In the genomic region with DNA sequence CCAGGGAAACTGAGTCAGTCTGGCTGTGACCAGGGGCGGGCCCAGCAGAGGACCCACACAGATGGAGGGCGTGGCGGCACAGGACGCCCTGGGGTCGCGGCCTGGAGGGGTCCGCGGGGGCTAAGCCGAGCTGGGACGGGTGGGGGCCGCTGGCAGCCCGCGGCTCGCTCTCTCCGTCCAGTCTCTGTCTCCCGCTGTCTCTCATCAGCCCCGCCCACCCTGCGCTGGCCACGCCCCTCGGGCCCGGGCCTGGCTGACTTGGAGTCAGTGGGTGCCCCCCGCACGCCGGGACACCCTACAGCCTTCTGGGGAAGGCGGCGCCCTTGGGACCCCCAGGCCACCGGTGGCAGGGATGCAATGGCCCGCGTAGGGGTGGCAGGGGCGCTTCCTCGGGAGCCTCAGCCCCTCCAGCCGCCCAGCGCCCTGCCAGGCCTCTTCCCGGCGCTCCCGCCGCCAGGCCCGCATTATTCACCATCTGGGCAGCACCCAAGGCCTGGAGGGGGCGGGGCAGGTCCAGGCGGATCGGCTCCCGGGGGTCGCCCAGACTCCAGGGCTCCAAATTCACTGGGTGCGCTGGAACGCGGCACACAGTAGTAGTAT, we compare ENCODE assay signal across 7 cellular contexts. TPM values are rescaled to one million over a fixed set of nuclear protein-coding genes. Genes with fewer than 3 reads are reported as not detected.
DNase-seq lines count a peak whose midpoint lies in the region; ATAC-seq and TF ChIP-seq lines count a peak whose summit lies in the region.

A gene (minus strand): TSS at position 186 of the 600 bp plus-strand sequence. CDS start 6,241 bp downstream, outside the sequence.

- H3K9me3 Mint-ChIP-seq in activated naive CD8-positive, alpha-beta T cell (ENCODE audit: low read depth): no peaks in the 10 kb centered on the region

- H3K4me1 Mint-ChIP-seq in activated naive CD8-positive, alpha-beta T cell (ENCODE audit: low read depth): peaks cover 10% of the 10 kb centered on the region

- H3K36me3 ChIP-seq in psoas muscle (ENCODE audit: insufficient read depth in 1 of 2, low read depth in 1 of 2): peaks cover 0 to 11% of the 10 kb centered on the region in 2 donors
- H3K36me3 ChIP-seq in aorta (ENCODE audit: control insufficient read depth in 1 of 2, insufficient read depth in 2 of 2, low read length in 1 of 2): no peaks in the 10 kb centered on the region

- DNase-seq in GM10248 (ENCODE audit: extremely low spot score) (peak; percentile 84), NCI-H774 (lab: John Stamatoyannopoulos, UW) (peak; percentile 14), Right ventricle myocardium superior (peak; percentile 90), psoas muscle (peak in 1 of 2 donors; percentile 84), aorta (peak; percentile 90 to 95), NCI-H1436 (lab: John Stamatoyannopoulos, UW) (no peak)

- no peak for TF ChIP-seq CTCF in GM10248 (IDR thresholded peaks at IDR 0.05; ENCODE audit: control extremely low read depth, extremely low read depth, low read depth, missing control alignments)
- no peak for TF ChIP-seq CTCF in psoas muscle (IDR thresholded peaks at IDR 0.05)

- CTCF ChIA-PET in GM10248 (lab: Yijun Ruan, JAX): no interaction called here

- ATAC-seq in Right ventricle myocardium superior (ENCODE audit: poor library complexity): peak; percentile 78
- ATAC-seq in psoas muscle: peak; percentile 46 to 70 (median 52)
- ATAC-seq in aorta (ENCODE audit: low FRiP score): peak; percentile 72

- intact Hi-C loops in Right ventricle myocardium superior (cut with DNase I): no loop called here
- intact Hi-C loops in psoas muscle (cut with DNase I): no loop called here
- intact Hi-C loops in aorta (cut with DNase I): loop anchor here in 1 of 2 donors (5.0 kb wide), 1 partner anchor 34 kb away; a partner anchor contains a TSS

- 1 to 3% (median 2%) methylated on average over 23 to 46 of the region's 46 CpGs for WGBS in psoas muscle, 3 donors
- 1% methylated on average over 44 to 46 of the region's 46 CpGs for WGBS in aorta, 2 donors

- peaks cover 0 to 39% (median 9%) of the 10 kb centered on the region in 3 donors for H3K27me3 ChIP-seq in psoas muscle (ENCODE audit: insufficient read depth in 3 of 3, low read length in 2 of 3)
- H3K27me3 ChIP-seq in aorta (ENCODE audit: control insufficient read depth in 1 of 2, insufficient read depth in 2 of 2, low read length in 1 of 2): no peaks in the 10 kb centered on the region

- H3K27ac Mint-ChIP-seq in activated naive CD8-positive, alpha-beta T cell: no peak within 1 kb of the TSS

- H3K4me3 ChIP-seq in psoas muscle: peak within 1 kb of the TSS; percentile 62
- H3K4me3 ChIP-seq in aorta (ENCODE audit: low read length in 2 of 2): peak within 1 kb of the TSS; percentile 78 to 89

- H3K36me3 Mint-ChIP-seq in activated naive CD8-positive, alpha-beta T cell: no peaks in the 10 kb centered on the region

- H3K27ac ChIP-seq in psoas muscle: peak within 1 kb of the TSS; percentile 54
- peak within 1 kb of the TSS; percentile 65 to 98 for H3K27ac ChIP-seq in aorta (ENCODE audit: low read depth in 1 of 2, low read length in 2 of 2)

- peak within 1 kb of the TSS; percentile 63 for H3K4me3 Mint-ChIP-seq in activated naive CD8-positive, alpha-beta T cell

- H3K27me3 Mint-ChIP-seq in activated naive CD8-positive, alpha-beta T cell: no peaks in the 10 kb centered on the region

- H3K9me3 ChIP-seq in psoas muscle: no peaks in the 10 kb centered on the region
- no peaks in the 10 kb centered on the region for H3K9me3 ChIP-seq in aorta (ENCODE audit: control insufficient read depth, low read length)

- H3K4me1 ChIP-seq in psoas muscle (peaks cover 5% of the 10 kb centered on the region), aorta (ENCODE audit: control insufficient read depth in 1 of 2, insufficient read depth in 2 of 2, low read length in 2 of 2) (peaks cover 0 to 2% of the 10 kb centered on the region in 2 donors)

- POLR2A ChIA-PET in GM10248 (lab: Yijun Ruan, JAX): interaction anchor here (0.7 kb wide), 1 partner anchor 13 kb away, joined by 3 read pairs; no protein-coding TSS in a partner anchor

RNA-seq across cellular contexts. Expression of the gene that starts here (rescaled TPM):
- total RNA-seq in Right ventricle myocardium superior (2.6 TPM), psoas muscle (1 to 10 TPM in 3 of 4 donors, under 1 TPM in 1; 0.89 to 3.0 (median 1.7) TPM), aorta (10 to 100 TPM; 36.0 to 40.5 TPM)
- polyA plus RNA-seq in psoas muscle (1 to 10 TPM in 2 of 3 donors, under 1 TPM in 1; 0.52 to 1.2 (median 1.1) TPM), aorta (10 to 100 TPM in 1 of 2 donors, 1 to 10 TPM in 1; 9.6 to 30.9 TPM)

Comparison
In these comparisons a context has a peak if more than half of its experiments do, and no peak if none do; other contexts are left out.
1. RNA of the gene that starts here (total RNA-seq): 36.0 to 40.5 TPM in aorta; 2.6 TPM in Right ventricle myocardium superior (single experiment) and 0.89 to 3.0 TPM in psoas muscle; every median in the first group is over 4 times any median in the second.
2. RNA of the gene that starts here (polyA plus RNA-seq): 9.6 to 30.9 TPM in aorta; 0.52 to 1.2 TPM in psoas muscle; every median in the first group is over 4 times any median in the second.
3. Peak in every context shown above with its lines, with median percentiles within 50 percentile points of each other: ATAC-seq.